ENCODE assay signal across 1 cellular context in the genomic region with DNA sequence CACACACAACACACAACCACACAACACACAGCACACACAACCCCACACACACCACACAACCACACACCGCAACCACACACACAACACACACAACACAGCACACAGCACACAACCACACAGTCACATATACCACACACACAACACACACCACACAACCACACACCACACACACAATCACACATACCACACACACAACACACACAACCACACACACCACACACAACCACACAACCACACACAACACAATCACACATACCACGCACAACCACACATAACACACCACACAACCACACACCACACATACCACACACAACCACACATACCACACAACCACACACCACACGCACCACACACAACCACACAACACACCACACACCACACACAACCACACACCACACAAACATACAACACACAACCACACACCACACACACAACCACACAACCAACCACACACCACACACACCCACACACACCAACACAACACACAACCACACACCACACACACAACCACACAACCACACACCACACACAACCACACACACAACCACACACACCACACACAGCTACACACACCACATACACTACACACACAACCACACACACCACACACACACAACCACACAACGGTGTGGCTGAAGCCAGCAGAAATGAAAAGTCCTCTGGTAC.
A peak's percentile ranks its signal among the peaks of the same experiment; 100 is the strongest.
TF ChIP-seq lines count a peak whose summit lies in the region.

No MANE protein-coding gene starts in this region.

TF ChIP-seq in H1, 55 proteins besides CTCF, POLR2A, EP300 and RAD21:
- TF ChIP-seq, protein P1, sequence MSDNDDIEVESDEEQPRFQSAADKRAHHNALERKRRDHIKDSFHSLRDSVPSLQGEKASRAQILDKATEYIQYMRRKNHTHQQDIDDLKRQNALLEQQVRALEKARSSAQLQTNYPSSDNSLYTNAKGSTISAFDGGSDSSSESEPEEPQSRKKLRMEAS (IDR thresholded peaks at IDR 0.05) = no peak
- TF ChIP-seq HDAC6 (IDR thresholded peaks at IDR 0.05; ENCODE audit: low read depth, low read length) = peak; percentile 9
- no peak for TF ChIP-seq CREB1 (IDR thresholded peaks at IDR 0.05)
- TF ChIP-seq SIX5 (IDR thresholded peaks at IDR 0.05; ENCODE audit: low read depth, low read length) = no peak
- no peak for TF ChIP-seq RNF2 (IDR thresholded peaks at IDR 0.05; ENCODE audit: borderline replicate concordance, low read depth, low read length, missing control alignments, poor library complexity, severe bottlenecking)
